Comparison of ENCODE assay signal across 19 cellular contexts in the genomic region with DNA sequence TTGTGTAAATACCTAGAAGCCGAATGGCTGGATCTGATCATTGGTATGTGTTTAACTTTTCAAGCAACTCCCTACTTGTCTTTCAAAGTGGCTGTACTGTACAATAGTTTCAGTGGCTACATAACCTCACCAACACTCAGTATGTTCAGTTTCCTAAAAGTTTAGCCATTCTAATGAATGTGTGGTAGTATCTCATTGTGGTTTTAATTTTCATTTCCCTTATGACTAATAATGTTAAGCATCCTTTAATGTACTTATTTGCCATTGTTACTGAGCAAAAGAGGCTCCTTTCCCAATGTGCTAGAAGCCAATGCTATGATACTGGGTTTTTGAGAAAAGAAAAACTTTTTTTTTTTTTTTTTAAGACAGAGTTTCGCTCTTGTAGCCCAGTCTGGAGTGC. TPM values are rescaled to one million over a fixed set of nuclear protein-coding genes. Genes with fewer than 3 reads are reported as not detected.
DNase-seq lines count a peak whose midpoint lies in the region; ATAC-seq and TF ChIP-seq lines count a peak whose summit lies in the region.
"Had no signal": no experiment of that assay in that cellular context is flagged by ENCODE, and none has a peak within 500 bp of the region (broad histone marks: within the 10 kb centered on the region; RNA-seq: fewer than 3 reads in every experiment).

No MANE protein-coding gene starts in this region.

- DNase-seq in Daoy (ENCODE audit: low read depth) (peak; percentile 17), HCEC 1CT (peak; percentile 82), RWPE2 (ENCODE audit: low spot score) (no peak), epithelial cell of esophagus (ENCODE audit: low read depth) (peak; percentile 13), NCI-H446 (lab: John Stamatoyannopoulos, UW) (no peak), DMS114 treated with DMSO at 0.1 percent for 48 hours (lab: John Stamatoyannopoulos, UW; ENCODE audit: unreplicated experiment) (no peak)
- DNase-seq in central memory CD4-positive, alpha-beta T cell: no peak
- no peak for DNase-seq in activated CD4-positive, alpha-beta T cell treated with anti-CD3 and anti-CD28 coated beads, Interleukin-2, amount 50 U/mL, for 1 hour
- DNase-seq: activated B cell treated with CpG ODN at 0.5 μM for 24 hours; amygdala; CD4-positive, alpha-beta memory T cell; colonic mucosa; DND-41; naive B cell; NCI-H146; NCI-H226; sigmoid colon; T-cell had no signal

- TF ChIP-seq CTCF in RWPE2 (IDR thresholded peaks at IDR 0.05; ENCODE audit: poor library complexity, severe bottlenecking) (no peak), epithelial cell of esophagus (IDR thresholded peaks at IDR 0.05; ENCODE audit: insufficient read depth, low read depth, low read length, missing control alignments) (no peak)

- no peaks in the 10 kb centered on the region for H3K36me3 ChIP-seq in RWPE2 (ENCODE audit: low read depth)
- H3K36me3 ChIP-seq: colonic mucosa, sigmoid colon had no signal

- 0 out of 3 replicates have a peak, but pooled peaks have one; percentile 8 for ATAC-seq in RWPE2 (ENCODE audit: low read depth)
- ATAC-seq: T-cell had no signal

- no peak overlapping the region for H3K4me3 ChIP-seq in RWPE2 (ENCODE audit: severe bottlenecking)
- H3K4me3 ChIP-seq in epithelial cell of esophagus (ENCODE audit: low read length): no peak overlapping the region
- H3K4me3 ChIP-seq: colonic mucosa, sigmoid colon had no signal

- peaks cover 18% of the 10 kb centered on the region for H3K4me1 ChIP-seq in RWPE2 (ENCODE audit: insufficient read depth, poor library complexity, severe bottlenecking)
- H3K4me1 ChIP-seq: colonic mucosa, parathyroid adenoma, sigmoid colon had no signal

- H3K27me3 ChIP-seq in RWPE2 (ENCODE audit: insufficient read depth, poor library complexity, severe bottlenecking): no peaks in the 10 kb centered on the region
- H3K27me3 ChIP-seq: colonic mucosa, sigmoid colon had no signal

- H3K27ac ChIP-seq in RWPE2 (ENCODE audit: poor library complexity, severe bottlenecking): no peak overlapping the region
- H3K27ac ChIP-seq: colonic mucosa, parathyroid adenoma, sigmoid colon had no signal

- no peaks in the 10 kb centered on the region for H3K9me3 ChIP-seq in RWPE2 (ENCODE audit: severe bottlenecking)
- H3K9me3 ChIP-seq: colonic mucosa, sigmoid colon had no signal

RNA-seq across cellular contexts. Expression of gene ALDOB, which starts 27.8 kb away (rescaled TPM):
- total RNA-seq in Daoy (2014; rRNA removed; shearing (Covaris generic)): 1.4 TPM in 1 of 2 replicates, not detected in the other
- total RNA-seq: activated B cell treated with CpG ODN at 0.5 μM for 24 hours; CD4-positive, alpha-beta memory T cell had no signal

Comparison
In these comparisons a context has a peak if more than half of its experiments do, and no peak if none do; other contexts are left out.
1. DNase-seq: peak in Daoy (single experiment), HCEC 1CT (single experiment) and epithelial cell of esophagus (single experiment); none in RWPE2 (single experiment), NCI-H446 (0 of 2), central memory CD4-positive, alpha-beta T cell (single experiment), DMS114 treated with DMSO at 0.1 percent for 48 hours (single experiment) and activated CD4-positive, alpha-beta T cell treated with anti-CD3 and anti-CD28 coated beads, Interleukin-2, amount 50 U/mL, for 1 hour (single experiment).